Comparison of ENCODE assay signal across 31 cellular contexts in the genomic region with DNA sequence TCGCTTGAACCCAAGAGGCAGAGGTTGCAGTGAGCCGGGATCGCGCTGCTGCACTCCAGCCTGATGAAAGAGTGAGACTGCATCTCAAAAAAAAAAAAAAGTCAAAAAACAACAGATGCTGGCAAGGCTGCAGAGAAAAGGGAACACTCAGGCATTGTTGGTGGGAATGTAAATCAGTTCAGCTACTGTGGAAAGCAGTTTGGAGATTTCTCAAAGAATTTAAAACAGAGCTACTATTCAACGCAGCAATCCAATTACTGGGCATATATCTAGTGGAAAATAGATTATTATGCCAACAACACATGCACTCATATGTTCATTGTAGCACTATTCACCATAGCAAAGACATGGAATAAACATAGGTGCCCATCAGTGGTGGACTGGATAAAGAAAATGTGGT.
"Had no signal": no experiment of that assay in that cellular context is flagged by ENCODE, and none has a peak within 500 bp of the region (broad histone marks: within the 10 kb centered on the region; RNA-seq: fewer than 3 reads in every experiment).

No MANE protein-coding gene starts in this region.

- H3K36me3 Mint-ChIP-seq: mesothelial cell of epicardium; naive B cell; natural killer cell; neural progenitor cell; stimulated activated naive B cell treated with anti-CD40 and anti-IgM and Interleukin-4, amounts not matched to agents 10 μg/mL and 1 μg/mL and 100 μg/mL, for 72 hours; type B pancreatic cell had no signal

- H3K4me3 Mint-ChIP-seq: mesothelial cell of epicardium; naive B cell; natural killer cell; nephron progenitor cell; neural progenitor cell; stimulated activated naive B cell treated with anti-CD40 and anti-IgM and Interleukin-4, amounts not matched to agents 10 μg/mL and 1 μg/mL and 100 μg/mL, for 72 hours; type B pancreatic cell had no signal

- H3K27ac Mint-ChIP-seq: mesothelial cell of epicardium; naive B cell; natural killer cell; nephron progenitor cell; neural progenitor cell; progenitor cell of endocrine pancreas; stimulated activated naive B cell treated with anti-CD40 and anti-IgM and Interleukin-4, amounts not matched to agents 10 μg/mL and 1 μg/mL and 100 μg/mL, for 72 hours; type B pancreatic cell had no signal

- H3K27me3 Mint-ChIP-seq: progenitor cell of endocrine pancreas, type B pancreatic cell had no signal

- H3K4me1 Mint-ChIP-seq: mesothelial cell of epicardium, nephron progenitor cell had no signal

- H3K9me3 Mint-ChIP-seq: natural killer cell; nephron progenitor cell; neural progenitor cell; stimulated activated naive B cell treated with anti-CD40 and anti-IgM and Interleukin-4, amounts not matched to agents 10 μg/mL and 1 μg/mL and 100 μg/mL, for 72 hours; type B pancreatic cell had no signal

- ATAC-seq: left colon; left lung; lower lobe of right lung; natural killer cell; right cardiac atrium; sciatic nerve; stimulated activated naive B cell treated with anti-CD40 and anti-IgM and Interleukin-4, amounts not matched to agents 10 μg/mL and 1 μg/mL and 100 μg/mL, for 72 hours; stimulated activated naive CD8-positive, alpha-beta T cell treated with anti-CD3 and anti-CD28 coated beads, Interleukin-15, Interleukin-2, amounts not matched to agents 100 U/mL and 50 U/mL, for 24 hours had no signal

- DNase-seq: hippocampal formation; kidney glomerular epithelial cell; left colon; left lung; lower lobe of right lung; mammary epithelial cell; mesendoderm; naive B cell; natural killer cell; nephron progenitor cell; occipital lobe; retina; right cardiac atrium; stimulated activated CD4-positive, alpha-beta T cell treated with anti-CD3 and anti-CD28 coated beads, Interleukin-12 subunit alpha, Interleukin-12 subunit beta, amount 100 ng/mL, for 4 hours; stimulated activated CD4-positive, alpha-beta T cell treated with anti-CD3 and anti-CD28 coated beads, Interleukin-15, amount 100 ng/mL, for 24 hours; stimulated activated CD4-positive, alpha-beta T cell treated with anti-CD3 and anti-CD28 coated beads, Interleukin-2, amount 100 ng/mL, for 24 hours; stimulated activated CD4-positive, alpha-beta T cell treated with anti-CD3 and anti-CD28 coated beads, Interleukin-4, amount 100 ng/mL, for 1 hour; stimulated activated naive B cell treated with anti-CD40 and anti-IgM and Interleukin-4, amounts not matched to agents 10 μg/mL and 1 μg/mL and 100 μg/mL, for 72 hours; stimulated activated naive CD8-positive, alpha-beta T cell treated with anti-CD3 and anti-CD28 coated beads, Interleukin-15, Interleukin-2, amounts not matched to agents 100 U/mL and 50 U/mL, for 24 hours; stomach had no signal

- H3K27ac ChIP-seq: left lung, lower lobe of right lung, neural progenitor cell, neutrophil, parathyroid adenoma, skin epidermis, stomach, suprapubic skin, tibial nerve, vagina had no signal
